1 cellular context compared by ENCODE assay signal in genomic region chr10:125264752-125265578, GRCh38.
TF ChIP-seq lines count a peak whose summit lies in the region.

No MANE protein-coding gene starts in this region.

TF ChIP-seq in IMR-90, 13 proteins besides CTCF, POLR2A, EP300 and RAD21:
- TF ChIP-seq BHLHE40 (IDR thresholded peaks at IDR 0.05; ENCODE audit: low read depth, low read length) (no peak), SMC3 (IDR thresholded peaks at IDR 0.05; ENCODE audit: low read depth, low read length) (no peak), USF2 (IDR thresholded peaks at IDR 0.05; ENCODE audit: low read depth, low read length) (no peak), MAFK (IDR thresholded peaks at IDR 0.05; ENCODE audit: low read depth, low read length) (no peak), ELK1 (IDR thresholded peaks at IDR 0.05; ENCODE audit: borderline replicate concordance, low read depth, low read length) (no peak), RFX5 (IDR thresholded peaks at IDR 0.05; ENCODE audit: low read depth, low read length) (no peak), CHD1 (IDR thresholded peaks at IDR 0.05; ENCODE audit: low read depth, low read length) (no peak), MXI1 (IDR thresholded peaks at IDR 0.05; ENCODE audit: borderline replicate concordance, low read depth, low read length) (no peak), FOS (IDR thresholded peaks at IDR 0.05; ENCODE audit: low read depth, low read length) (no peak)
